26 cellular contexts compared by ENCODE assay signal in genomic region chr1:63831409-63831808, GRCh38.
"Had no signal": no experiment of that assay in that cellular context is flagged by ENCODE, and none has a peak within 500 bp of the region (broad histone marks: within the 10 kb centered on the region; RNA-seq: fewer than 3 reads in every experiment).

No MANE protein-coding gene starts in this region.

- H3K27me3 ChIP-seq: breast epithelium, gastroesophageal sphincter, hepatocyte, sigmoid colon, suprapubic skin, tibial nerve had no signal

- H3K9me3 ChIP-seq: breast epithelium, gastroesophageal sphincter, left ventricle myocardium inferior, neutrophil, prostate gland, sigmoid colon, suprapubic skin, tibial nerve had no signal

- H3K36me3 ChIP-seq: breast epithelium, gastroesophageal sphincter, left ventricle myocardium inferior, neutrophil, prostate gland, sigmoid colon, suprapubic skin, tibial nerve had no signal

- H3K4me1 Mint-ChIP-seq: activated naive CD4-positive, alpha-beta T cell treated with anti-CD3 and anti-CD28 coated beads, Interleukin-2, amount 50 U/mL, for 24 hours had no signal

- H3K27ac ChIP-seq: breast epithelium, gastroesophageal sphincter, hepatocyte, left ventricle myocardium inferior, neutrophil, prostate gland, suprapubic skin, tibial nerve had no signal

- H2AFZ ChIP-seq: hepatocyte had no signal

- ATAC-seq: activated naive CD8-positive, alpha-beta T cell treated with anti-CD3 and anti-CD28 coated beads, Interleukin-2, amount 50 U/mL, for 24 hours; gastroesophageal sphincter had no signal

- H3K4me2 ChIP-seq: hepatocyte, smooth muscle cell had no signal

- H3K4me3 ChIP-seq: breast epithelium, gastroesophageal sphincter, hepatocyte, left ventricle myocardium inferior, lung, prostate gland, sigmoid colon, smooth muscle cell, suprapubic skin, tibial nerve had no signal

- H3K9me3 Mint-ChIP-seq: activated naive CD4-positive, alpha-beta T cell treated with anti-CD3 and anti-CD28 coated beads, Interleukin-2, amount 50 U/mL, for 24 hours; activated naive CD8-positive, alpha-beta T cell treated with anti-CD3 and anti-CD28 coated beads, Interleukin-2, amount 50 U/mL, for 24 hours; nephron; T-helper 2 cell treated with Interferon-gamma antibody and Interleukin-4, amounts not matched to agents 5 μg/mL and 100 μg/mL, for 36 hours had no signal

- H3K27ac Mint-ChIP-seq: activated naive CD4-positive, alpha-beta T cell treated with anti-CD3 and anti-CD28 coated beads, Interleukin-2, amount 50 U/mL, for 24 hours; activated naive CD8-positive, alpha-beta T cell treated with anti-CD3 and anti-CD28 coated beads, Interleukin-2, amount 50 U/mL, for 24 hours; T-helper 2 cell treated with Interferon-gamma antibody and Interleukin-4, amounts not matched to agents 5 μg/mL and 100 μg/mL, for 36 hours had no signal

- H3K36me3 Mint-ChIP-seq: activated naive CD4-positive, alpha-beta T cell treated with anti-CD3 and anti-CD28 coated beads, Interleukin-2, amount 50 U/mL, for 24 hours had no signal

- H3K4me1 ChIP-seq: breast epithelium had no signal

- H3K4me3 Mint-ChIP-seq: activated naive CD4-positive, alpha-beta T cell treated with anti-CD3 and anti-CD28 coated beads, Interleukin-2, amount 50 U/mL, for 24 hours; activated naive CD8-positive, alpha-beta T cell treated with anti-CD3 and anti-CD28 coated beads, Interleukin-2, amount 50 U/mL, for 24 hours; nephron; T-helper 2 cell treated with Interferon-gamma antibody and Interleukin-4, amounts not matched to agents 5 μg/mL and 100 μg/mL, for 36 hours had no signal

- DNase-seq: activated CD4-positive, alpha-beta T cell treated with anti-CD3 and anti-CD28 coated beads for 4 hours; activated CD4-positive, alpha-beta T cell treated with anti-CD3 and anti-CD28 coated beads, Interleukin-2, amount 50 U/mL, for 48 hours; activated CD8-positive, alpha-beta memory T cell treated with anti-CD3 and anti-CD28 coated beads for 24 hours; activated effector memory CD4-positive, alpha-beta T cell treated with anti-CD3 and anti-CD28 coated beads, Interleukin-2, amount 50 U/mL, for 16 hours; activated naive CD8-positive, alpha-beta T cell treated with anti-CD3 and anti-CD28 coated beads, Interleukin-2, amount 50 U/mL, for 24 hours; amygdala; central memory CD4-positive, alpha-beta T cell; islet precursor cell; left ventricle myocardium inferior; retina; sigmoid colon; stimulated activated CD4-positive, alpha-beta T cell treated with anti-CD3 and anti-CD28 coated beads, Interleukin-15, amount 100 ng/mL, for 24 hours; stimulated activated CD4-positive, alpha-beta T cell treated with anti-CD3 and anti-CD28 coated beads, Interleukin-2, amount 100 ng/mL, for 24 hours; stimulated activated naive CD4-positive, alpha-beta T cell had no signal
